In the genomic region with DNA sequence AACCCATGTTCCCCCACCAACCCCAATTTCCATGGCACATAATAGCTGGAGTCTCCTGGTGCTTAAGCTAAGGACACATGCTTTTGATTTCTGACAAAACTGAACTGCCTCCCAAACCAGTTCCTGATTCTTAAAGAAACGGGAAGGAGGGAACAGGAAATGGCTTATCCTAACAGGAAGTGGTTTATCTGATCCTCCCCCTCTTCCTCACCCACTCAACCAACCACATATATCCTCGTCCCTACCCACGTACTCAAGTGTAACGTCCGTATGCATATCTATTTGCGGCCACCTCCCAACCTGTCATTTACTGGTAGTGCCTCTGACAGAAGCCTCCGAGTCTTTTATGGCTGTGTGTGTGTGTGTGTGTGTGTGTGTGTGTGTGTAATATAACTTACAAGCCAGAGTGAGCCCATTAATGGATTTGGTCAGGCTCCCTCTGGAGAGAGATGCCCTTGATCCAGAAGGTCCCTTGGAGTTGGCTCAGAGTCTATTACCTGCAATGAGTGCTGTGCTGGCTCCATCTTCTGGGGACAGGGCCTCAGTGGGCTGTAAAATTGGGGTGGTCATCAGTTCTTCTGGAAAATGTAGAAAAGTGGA, we compare ENCODE assay signal across 8 cellular contexts. TPM values are rescaled to one million over a fixed set of nuclear protein-coding genes. Genes with fewer than 3 reads are reported as not detected.
DNase-seq lines count a peak whose midpoint lies in the region; ATAC-seq and TF ChIP-seq lines count a peak whose summit lies in the region.

No MANE protein-coding gene starts in this region.

- peaks cover 65% of the 10 kb centered on the region for H3K4me1 Mint-ChIP-seq in dendritic cell treated with granulocyte-macrophage colony-stimulating factor and Interleukin-4, amounts not matched to agents 40 ng/mL and 50 ng/mL, for 4 days (ENCODE audit: low read depth)
- H3K4me1 Mint-ChIP-seq in naive B cell = peaks cover 49 to 65% (median 61%) of the 10 kb centered on the region in 3 donors

- H3K9me3 ChIP-seq in thyroid gland = no peaks in the 10 kb centered on the region

- H3K36me3 ChIP-seq in thyroid gland = peaks cover 13 to 30% of the 10 kb centered on the region in 2 donors

- peak overlapping the region in 1 of 3 donors; percentile 12 for H3K27ac ChIP-seq in thyroid gland

- ATAC-seq in naive B cell (ENCODE audit: low read depth in 2 of 2) (peak; percentile 27 to 47), HG02970 (IDR thresholded peaks at IDR 0.05; ENCODE audit: low FRiP score, unreplicated experiment) (no peak)

- peaks cover 52% of the 10 kb centered on the region for H3K36me3 Mint-ChIP-seq in dendritic cell treated with granulocyte-macrophage colony-stimulating factor and Interleukin-4, amounts not matched to agents 40 ng/mL and 50 ng/mL, for 4 days (ENCODE audit: low read depth)
- peaks cover 16 to 20% of the 10 kb centered on the region in 2 donors for H3K36me3 Mint-ChIP-seq in naive B cell

- TF ChIP-seq POLR2A in thyroid gland (IDR thresholded peaks at IDR 0.05) = no peak

- peak in 1 of 6 experiments; percentile 18 for TF ChIP-seq CTCF in thyroid gland (IDR thresholded peaks at IDR 0.05)

- H3K27ac Mint-ChIP-seq in dendritic cell treated with granulocyte-macrophage colony-stimulating factor and Interleukin-4, amounts not matched to agents 40 ng/mL and 50 ng/mL, for 4 days = peak overlapping the region; percentile 78
- H3K27ac Mint-ChIP-seq in naive B cell = peak overlapping the region in 5 of 6 donors; percentile 61 to 93 (median 89)

- intact Hi-C loops in dendritic cell treated with granulocyte-macrophage colony-stimulating factor and Interleukin-4, amounts not matched to agents 40 ng/mL and 50 ng/mL, for 4 days (cut with micrococcal nuclease) = loop anchor here (10.0 kb wide), 1 partner anchor 162 kb away; a partner anchor contains a TSS
- intact Hi-C loops in thyroid gland (cut with DNase I) = loop anchor here (10.0 kb wide), 1 partner anchor 202 kb away; a partner anchor contains a TSS

- H3K4me3 Mint-ChIP-seq in dendritic cell treated with granulocyte-macrophage colony-stimulating factor and Interleukin-4, amounts not matched to agents 40 ng/mL and 50 ng/mL, for 4 days = peak overlapping the region; percentile 41
- H3K4me3 Mint-ChIP-seq in naive B cell = peak overlapping the region in 5 of 8 donors; percentile 7 to 66 (median 54)

- WGBS in thyroid gland, 2 donors = 57 to 64% methylated on average over 7 of the region's 7 CpGs

- peak; percentile 36 to 44 for DNase-seq in activated CD4-positive, alpha-beta T cell treated with anti-CD3 and anti-CD28 coated beads for 4 hours
- no peak for DNase-seq in activated CD4-positive, alpha-beta T cell treated with anti-CD3 and anti-CD28 coated beads for 1 hour
- peak; percentile 74 for DNase-seq in SIG-M5 (lab: John Stamatoyannopoulos, UW)
- no peak for DNase-seq in naive B cell
- DNase-seq in thyroid gland = no peak
- DNase-seq in SHP77 treated with DMSO at 0.1 percent for 48 hours (lab: John Stamatoyannopoulos, UW) = no peak

- no peaks in the 10 kb centered on the region for H3K9me3 Mint-ChIP-seq in dendritic cell treated with granulocyte-macrophage colony-stimulating factor and Interleukin-4, amounts not matched to agents 40 ng/mL and 50 ng/mL, for 4 days
- no peaks in the 10 kb centered on the region for H3K9me3 Mint-ChIP-seq in naive B cell

- H3K27me3 ChIP-seq in thyroid gland = no peaks in the 10 kb centered on the region

- H3K4me1 ChIP-seq in thyroid gland = peaks cover 11 to 13% of the 10 kb centered on the region in 2 donors

- no peak overlapping the region for H3K4me3 ChIP-seq in thyroid gland (replicated peaks in 1 of 3)

- peaks cover 25% of the 10 kb centered on the region for H3K27me3 Mint-ChIP-seq in dendritic cell treated with granulocyte-macrophage colony-stimulating factor and Interleukin-4, amounts not matched to agents 40 ng/mL and 50 ng/mL, for 4 days
- no peaks in the 10 kb centered on the region for H3K27me3 Mint-ChIP-seq in naive B cell

RNA-seq across cellular contexts. Expression of a gene that starts 7.7 kb away (rescaled TPM):
- polyA plus RNA-seq in naive B cell (ENCODE audit: low read depth in 6 of 6) = 1,000 to 10,000 TPM; 1,454 to 3,149 (median 1,632) TPM
- total RNA-seq in thyroid gland = 100 to 1,000 TPM; 238 to 452 (median 323) TPM

RNA-seq across cellular contexts. Expression of a gene that starts 23.9 kb away (rescaled TPM):
- polyA plus RNA-seq in naive B cell (ENCODE audit: low read depth in 6 of 6) = 10 to 100 TPM; 26.8 to 55.3 (median 41.1) TPM
- total RNA-seq in thyroid gland = 10 to 100 TPM in 1 of 4 donors, 1 to 10 TPM in 3; 3.0 to 10.5 (median 4.8) TPM

RNA-seq across cellular contexts. Expression of a gene that starts 28.5 kb away (rescaled TPM):
- polyA plus RNA-seq in naive B cell (ENCODE audit: low read depth in 6 of 6) = 1 to 10 TPM in 5 of 6 donors, not detected in 1; 1.1 to 3.4 (median 1.7) TPM
- total RNA-seq in thyroid gland = 10 to 100 TPM; 13.8 to 16.6 (median 14.5) TPM

Comparison
In these comparisons a context has a peak if more than half of its experiments do, and no peak if none do; other contexts are left out.
1. DNase-seq: peak in activated CD4-positive, alpha-beta T cell treated with anti-CD3 and anti-CD28 coated beads for 4 hours (2 of 2) and SIG-M5 (single experiment); none in activated CD4-positive, alpha-beta T cell treated with anti-CD3 and anti-CD28 coated beads for 1 hour (single experiment), naive B cell (single experiment), thyroid gland (0 of 2) and SHP77 treated with DMSO at 0.1 percent for 48 hours (single experiment).